Comparison of ENCODE assay signal across 10 cellular contexts in the genomic region with DNA sequence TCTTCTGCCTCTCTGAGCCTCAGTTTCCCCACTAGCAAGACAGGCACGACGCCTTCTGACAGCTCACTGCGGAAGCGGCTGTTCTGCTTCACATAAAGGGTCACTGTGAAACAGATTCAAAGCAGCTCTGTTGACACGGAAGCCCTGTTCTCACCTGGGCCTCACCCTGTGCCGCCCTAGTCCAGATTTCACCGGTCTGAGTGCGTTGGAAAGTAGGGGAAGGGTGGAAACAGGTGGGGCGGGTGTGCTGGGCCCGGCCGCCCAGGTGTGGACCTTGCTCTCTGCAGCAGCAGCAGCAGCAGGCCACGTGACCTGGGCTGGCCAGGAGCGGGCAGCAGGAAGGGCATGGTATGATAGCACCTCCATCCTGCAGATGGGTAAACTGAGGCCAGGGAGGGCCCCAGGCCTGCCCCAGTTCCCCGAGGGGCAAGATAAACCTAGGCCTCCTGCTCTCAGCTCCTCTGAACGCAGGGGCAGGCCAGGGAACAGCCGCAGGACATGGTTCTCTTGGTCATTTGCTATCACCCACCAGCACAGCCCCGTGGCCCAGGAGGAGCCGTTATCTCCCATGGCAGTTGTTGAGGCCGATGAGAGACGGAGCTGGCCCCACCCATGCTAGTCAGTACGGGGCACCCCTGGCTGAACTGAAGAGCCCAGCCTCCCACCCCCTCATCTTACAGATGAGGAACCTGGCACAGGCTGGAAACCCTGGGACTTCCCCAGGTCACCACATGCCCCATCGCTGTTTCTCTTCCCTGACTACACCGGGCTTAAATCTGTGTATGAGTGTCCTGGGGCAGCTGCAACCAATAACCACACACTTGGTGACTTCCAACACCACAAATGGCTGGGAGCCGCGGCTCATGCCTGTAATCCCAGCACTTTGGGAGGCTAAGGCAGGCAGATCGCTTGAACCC. TPM values are rescaled to one million over a fixed set of nuclear protein-coding genes. Genes with fewer than 3 reads are reported as not detected.
DNase-seq lines count a peak whose midpoint lies in the region; ATAC-seq and TF ChIP-seq lines count a peak whose summit lies in the region.
"Had no signal": no experiment of that assay in that cellular context is flagged by ENCODE, and none has a peak within 500 bp of the region (broad histone marks: within the 10 kb centered on the region; RNA-seq: fewer than 3 reads in every experiment).

No MANE protein-coding gene starts in this region.

- no peak overlapping the region for H3K27ac ChIP-seq in vagina

- H3K4me1 Mint-ChIP-seq in stimulated activated naive CD8-positive, alpha-beta T cell treated with anti-CD3 and anti-CD28 coated beads, Interleukin-15, amount 100 ng/mL, for 72 hours = peaks cover 30% of the 10 kb centered on the region

- no peak overlapping the region for H3K4me3 Mint-ChIP-seq in stimulated activated naive CD8-positive, alpha-beta T cell treated with anti-CD3 and anti-CD28 coated beads, Interleukin-15, amount 100 ng/mL, for 72 hours

- no peak for TF ChIP-seq POLR2A in vagina (IDR thresholded peaks at IDR 0.05)

- TF ChIP-seq CTCF in vagina (IDR thresholded peaks at IDR 0.05) = no peak

- H3K27me3 Mint-ChIP-seq in stimulated activated naive CD8-positive, alpha-beta T cell treated with anti-CD3 and anti-CD28 coated beads, Interleukin-15, amount 100 ng/mL, for 72 hours = no peaks in the 10 kb centered on the region

- intact Hi-C loops in left colon (cut with DNase I, micrococcal nuclease) = loop anchor here in 1 of 2 donors (10.0 kb wide), 2 partner anchors 81 to 171 kb away; no protein-coding TSS in a partner anchor
- intact Hi-C loops in vagina (cut with DNase I) = loop anchor here (5.0 kb wide), 2 partner anchors 73 to 173 kb away; no protein-coding TSS in a partner anchor

- no peaks in the 10 kb centered on the region for H3K27me3 ChIP-seq in vagina

- DNase-seq in activated CD4-positive, CD25-positive, alpha-beta regulatory T cell (lab: John Stamatoyannopoulos, UW) = no peak
- DNase-seq in SW480 (ENCODE audit: low spot score) (peak; percentile 84), left colon (peak; percentile 91 to 96), epidermal melanocyte (ENCODE audit: insufficient read length, low spot score) (no peak), vagina (ENCODE audit: extremely low spot score in 2 of 2) (no peak)
- no peak for DNase-seq in stimulated activated naive CD8-positive, alpha-beta T cell treated with anti-CD3 and anti-CD28 coated beads, Interleukin-15, amount 100 ng/mL, for 72 hours
- DNase-seq: 8988T had no signal

- no peak overlapping the region for H3K4me3 ChIP-seq in vagina

- peaks cover 9% of the 10 kb centered on the region for H3K4me1 ChIP-seq in vagina

- ATAC-seq in activated CD4-positive, CD25-positive, alpha-beta regulatory T cell treated with anti-CD3 and anti-CD28 coated beads, Interleukin-2, amount 50 U/mL, for 24 hours = peak; percentile 53 to 55
- ATAC-seq in left colon = peak; percentile 79
- peak; percentile 32 for ATAC-seq in stimulated activated naive CD8-positive, alpha-beta T cell treated with anti-CD3 and anti-CD28 coated beads, Interleukin-15, amount 100 ng/mL, for 72 hours
- no peak for ATAC-seq in HG03378 (IDR thresholded peaks at IDR 0.05; ENCODE audit: unreplicated experiment)

- H3K9me3 Mint-ChIP-seq in stimulated activated naive CD8-positive, alpha-beta T cell treated with anti-CD3 and anti-CD28 coated beads, Interleukin-15, amount 100 ng/mL, for 72 hours = no peaks in the 10 kb centered on the region
- H3K9me3 Mint-ChIP-seq: activated naive CD4-positive, alpha-beta T cell treated with anti-CD3 and anti-CD28 coated beads, Interleukin-2, amount 50 U/mL, for 72 hours had no signal

- no peaks in the 10 kb centered on the region for H3K36me3 ChIP-seq in vagina

- H3K27ac Mint-ChIP-seq in stimulated activated naive CD8-positive, alpha-beta T cell treated with anti-CD3 and anti-CD28 coated beads, Interleukin-15, amount 100 ng/mL, for 72 hours = peak overlapping the region in 1 of 2 donors; percentile 25

- H3K9me3 ChIP-seq in vagina = no peaks in the 10 kb centered on the region

RNA-seq across cellular contexts. Expression of gene PTGES2, which starts 12.1 kb away (rescaled TPM):
- total RNA-seq in left colon (100 to 1,000 TPM in 1 of 2 donors, 10 to 100 TPM in 1; 84.2 to 113 TPM), vagina (101 TPM)

RNA-seq across cellular contexts. Expression of gene LCN2, which starts 33.8 kb away (rescaled TPM):
- total RNA-seq in left colon (100 to 1,000 TPM in 1 of 2 donors, 10 to 100 TPM in 1; 12.3 to 358 TPM), vagina (136 TPM)
- total RNA-seq: activated naive CD4-positive, alpha-beta T cell treated with anti-CD3 and anti-CD28 coated beads, Interleukin-2, amount 50 U/mL, for 72 hours had no signal

RNA-seq across cellular contexts. Expression of gene BBLN, which starts 44.6 kb away (rescaled TPM):
- total RNA-seq in left colon (10 to 100 TPM; 35.6 to 50.5 TPM), vagina (134 TPM)

RNA-seq across cellular contexts. Expression of gene SLC25A25, which starts 47.4 kb away (rescaled TPM):
- total RNA-seq in left colon = 10 to 100 TPM; 20.5 to 26.2 TPM
- total RNA-seq in vagina = 44.4 TPM

RNA-seq across cellular contexts. Expression of gene NAIF1, which starts 48.3 kb away (rescaled TPM):
- total RNA-seq in left colon (10 to 100 TPM in 1 of 2 donors, 1 to 10 TPM in 1; 10.0 to 10.5 TPM), vagina (13.3 TPM)

Comparison
In these comparisons a context has a peak if more than half of its experiments do, and no peak if none do; other contexts are left out.
1. DNase-seq: peak in SW480 (single experiment) and left colon (2 of 2); none in activated CD4-positive, CD25-positive, alpha-beta regulatory T cell (0 of 4), stimulated activated naive CD8-positive, alpha-beta T cell treated with anti-CD3 and anti-CD28 coated beads, Interleukin-15, amount 100 ng/mL, for 72 hours (0 of 2), epidermal melanocyte (single experiment) and vagina (0 of 2).